ENCODE assay signal across 6 cellular contexts in the genomic region with DNA sequence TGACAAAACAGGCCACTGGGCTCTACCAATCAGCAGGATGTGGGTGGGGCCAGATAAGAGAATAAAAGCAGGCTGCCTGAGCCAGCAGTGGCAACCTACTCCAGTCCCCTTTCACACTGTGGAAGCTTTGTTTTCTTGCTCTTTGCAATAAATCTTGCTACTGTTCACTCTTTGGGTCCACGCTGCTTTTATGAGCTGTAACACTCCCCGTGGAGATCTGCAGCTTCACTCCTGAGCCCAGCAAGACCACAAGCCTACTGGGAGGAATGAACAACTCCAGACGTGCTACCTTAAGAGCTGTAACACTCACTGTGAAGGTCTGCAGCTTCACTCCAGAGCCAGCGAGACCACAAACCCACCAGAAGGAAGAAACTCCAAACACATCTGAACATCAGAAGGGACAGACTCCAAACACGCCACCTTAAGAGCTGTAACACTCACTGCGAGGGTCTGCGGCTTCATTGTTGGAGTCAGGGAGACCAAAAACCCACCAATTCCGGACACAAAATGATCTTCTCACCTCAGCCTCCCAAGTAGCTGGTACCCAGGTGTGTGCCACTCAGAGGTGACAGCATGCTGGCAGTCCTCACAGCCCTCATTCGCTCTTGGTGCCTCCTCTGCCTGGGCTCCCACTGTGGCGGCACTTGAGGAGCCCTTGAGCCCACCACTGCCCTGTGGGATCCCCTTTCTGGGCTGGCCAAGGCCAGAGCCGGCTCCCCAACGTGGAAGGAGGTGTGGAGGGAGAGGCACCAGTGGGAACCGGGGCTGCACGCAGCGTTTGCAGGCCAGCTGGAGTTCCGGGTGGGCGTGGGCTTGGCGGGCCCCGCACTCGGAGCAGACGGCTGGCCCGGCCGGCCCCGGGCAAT.
DNase-seq lines count a peak whose midpoint lies in the region; ATAC-seq, FAIRE-seq and TF ChIP-seq lines count a peak whose summit lies in the region.
"Not testable (repeated sequence)": the region's sequence is repeated elsewhere in the genome, so short reads cannot be mapped to it uniquely, and the experiment has no call there.

No MANE protein-coding gene starts in this region.

- H3K79me2 ChIP-seq in K562 (ENCODE audit: control insufficient read depth, insufficient read depth, low read length); HepG2 (ENCODE audit: insufficient read depth, low read length); neural progenitor cell (ENCODE audit: low read depth): not testable (repeated sequence)

- CTCF ChIA-PET in Caco-2 (lab: Charles Lee); HEK293 (lab: Yijun Ruan, JAX); K562 (lab: Yijun Ruan, JAX; ENCODE audit: low intra/inter-chr PET ratio); HepG2 (lab: Yijun Ruan, JAX; ENCODE audit: low intra/inter-chr PET ratio, low total read pairs): not testable (repeated sequence)

- not testable (repeated sequence) for H3K27ac ChIP-seq in HEK293 (ENCODE audit: extremely low read depth, low read depth, low read length); K562 (ENCODE audit: extremely low read depth, low read depth, low read length); foreskin keratinocyte; HepG2 (ENCODE audit: extremely low read length, insufficient read depth, low read length); neural progenitor cell

- not testable (repeated sequence) for H3K9me1 ChIP-seq in K562 (ENCODE audit: control insufficient read depth, insufficient read depth, low read length)

- H3K4me2 ChIP-seq in K562 (ENCODE audit: insufficient read depth, low read length); HepG2 (ENCODE audit: low read depth, low read length); neural progenitor cell: not testable (repeated sequence)

- H3K4me3 Mint-ChIP-seq in Caco-2 (ENCODE audit: unreplicated experiment); neural progenitor cell: not testable (repeated sequence)

- in situ Hi-C loops in K562 (cut with MboI); HepG2 (cut with HindIII; ENCODE audit: extremely low pct_ligation_motif_present, low pct_unique_long_range_greater_than_20kb): not testable (repeated sequence)

- FAIRE-seq in K562 (lab: Jason Lieb, UNC); HepG2 (lab: Jason Lieb, UNC): not testable (repeated sequence)

- BruUV-seq in Caco-2 (replicated peaks; lab: Mats Ljungman, UMichigan) (TSS peak; percentile 88), K562 (replicated peaks; lab: Mats Ljungman, UMichigan) (TSS peak; percentile 75)
- not testable (repeated sequence) for BruUV-seq in HepG2 (replicated peaks; lab: Mats Ljungman, UMichigan)

- not testable (repeated sequence) for H4K20me1 ChIP-seq in K562 (replicated peaks; ENCODE audit: control insufficient read depth, insufficient read depth, low read length); HepG2 (ENCODE audit: insufficient read depth, low read length); neural progenitor cell (ENCODE audit: low read depth)

- not testable (repeated sequence) for H3K36me3 Mint-ChIP-seq in Caco-2 (ENCODE audit: insufficient read depth, unreplicated experiment); neural progenitor cell

- not testable (repeated sequence) for DNase-seq in Caco-2; K562 (ENCODE audit: extremely low read depth in 1 of 4, low spot score in 3 of 4); foreskin keratinocyte; HepG2 (ENCODE audit: low spot score); neural progenitor cell (ENCODE audit: low spot score)

- not testable (repeated sequence) for H3K9me3 ChIP-seq in Caco-2; HEK293 (ENCODE audit: control insufficient read depth, insufficient read depth, low read depth, low read length); K562 (replicated peaks; ENCODE audit: control insufficient read depth, insufficient read depth, low read depth, low read length); HepG2 (ENCODE audit: low read length); neural progenitor cell (ENCODE audit: low read depth)

- ATAC-seq in K562, HepG2: not testable (repeated sequence)
- ATAC-seq in foreskin keratinocyte, result peak; percentile 76

- not testable (repeated sequence) for H3F3A ChIP-seq in neural progenitor cell (ENCODE audit: low read depth)

- not testable (repeated sequence) for H3K27ac Mint-ChIP-seq in Caco-2 (ENCODE audit: unreplicated experiment)
- peak overlapping the region; percentile 33 for H3K27ac Mint-ChIP-seq in neural progenitor cell

- intact Hi-C loops in Caco-2 (cut with micrococcal nuclease; ENCODE audit: unreplicated experiment); K562 (cut with micrococcal nuclease); HepG2 (cut with micrococcal nuclease; ENCODE audit: unreplicated experiment): not testable (repeated sequence)

- not testable (repeated sequence) for TF ChIP-seq CTCF in Caco-2 (IDR thresholded peaks at IDR 0.05; ENCODE audit: insufficient read depth in 1 of 2, low read depth in 1 of 2, low read length in 1 of 2, severe bottlenecking in 1 of 2, unreplicated experiment in 1 of 2); HEK293 (tag by site-specific recombination; IDR thresholded peaks at IDR 0.05); K562 (IDR thresholded peaks at IDR 0.05 in 2 of 3, conservative IDR thresholded peaks at IDR 0.05 in 1 of 3; ENCODE audit: insufficient read depth in 2 of 3, low read depth in 1 of 3, low read length in 3 of 3); foreskin keratinocyte (conservative IDR thresholded peaks at IDR 0.05); HepG2 (CRISPR knock-in tag; IDR thresholded peaks at IDR 0.05); neural progenitor cell (IDR thresholded peaks at IDR 0.05)

- not testable (repeated sequence) for TF ChIP-seq RAD21 in K562 (CRISPR knock-in tag; conservative IDR thresholded peaks at IDR 0.05 in 1 of 2, IDR thresholded peaks at IDR 0.05 in 1 of 2); HepG2 (CRISPR knock-in tag; IDR thresholded peaks at IDR 0.05)

- H3K27me3 ChIP-seq in Caco-2 (replicated peaks; ENCODE audit: control insufficient read depth, insufficient read depth, low read length); K562 (ENCODE audit: control insufficient read depth in 2 of 2, insufficient read depth in 2 of 2, low read length in 2 of 2); foreskin keratinocyte; HepG2 (ENCODE audit: control insufficient read depth in 1 of 2, insufficient read depth in 2 of 2, low read length in 2 of 2); neural progenitor cell: not testable (repeated sequence)

- H3K9me3 Mint-ChIP-seq in Caco-2 (ENCODE audit: unreplicated experiment), result not testable (repeated sequence)
- H3K9me3 Mint-ChIP-seq in neural progenitor cell, result peaks cover 10% of the 10 kb centered on the region

- POLR2A ChIA-PET in Caco-2 (lab: Charles Lee); HepG2 (lab: Yijun Ruan, JAX): not testable (repeated sequence)
- POLR2A ChIA-PET in HEK293 (lab: Yijun Ruan, JAX), result interaction anchor here (0.6 kb wide), 1 partner anchor 31 kb away, joined by 3 read pairs; no protein-coding TSS in a partner anchor
- POLR2A ChIA-PET in K562 (lab: Yijun Ruan, JAX), result interaction anchor here (0.6 to 1.2 kb wide), 4 partner anchors 9 to 150 kb away, joined by 3 to 4 read pairs (median 4); no protein-coding TSS in a partner anchor

- not testable (repeated sequence) for H3K36me3 ChIP-seq in Caco-2 (ENCODE audit: control insufficient read depth, insufficient read depth, low read length); HEK293 (ENCODE audit: control insufficient read depth in 2 of 2, insufficient read depth in 1 of 2, low read length in 2 of 2); K562 (ENCODE audit: control insufficient read depth, insufficient read depth, low read length); HepG2 (replicated peaks in 1 of 2; ENCODE audit: control insufficient read depth in 1 of 2, insufficient read depth in 2 of 2, low read length in 2 of 2); neural progenitor cell

- not testable (repeated sequence) for H3K4me1 Mint-ChIP-seq in Caco-2 (ENCODE audit: low read depth, unreplicated experiment); neural progenitor cell

- TF ChIP-seq POLR2A in K562 (conservative IDR thresholded peaks at IDR 0.05), result peak; percentile 79
- not testable (repeated sequence) for TF ChIP-seq POLR2A in HepG2 (IDR thresholded peaks at IDR 0.05; ENCODE audit: insufficient read depth in 1 of 2, low read depth in 2 of 2, low read length in 2 of 2)

- H3K4me1 ChIP-seq in Caco-2; HEK293 (ENCODE audit: control insufficient read depth, insufficient read depth, low read length); K562 (replicated peaks in 1 of 2; ENCODE audit: control insufficient read depth in 2 of 2, insufficient read depth in 2 of 2, low read length in 2 of 2); foreskin keratinocyte; HepG2 (ENCODE audit: insufficient read depth, low read length); neural progenitor cell: not testable (repeated sequence)

- not testable (repeated sequence) for H3K9ac ChIP-seq in K562 (ENCODE audit: insufficient read depth in 1 of 2, low read depth in 2 of 2, low read length in 2 of 2); HepG2 (ENCODE audit: insufficient read depth, low read depth, low read length); neural progenitor cell

- H3K27me3 Mint-ChIP-seq in Caco-2 (ENCODE audit: insufficient read depth, unreplicated experiment); neural progenitor cell (ENCODE audit: insufficient read depth, low read depth): not testable (repeated sequence)

- not testable (repeated sequence) for H3K4me3 ChIP-seq in Caco-2 (ENCODE audit: low read depth, low read length); HEK293 (ENCODE audit: low read depth, low read length); K562; HepG2 (replicated peaks in 1 of 3; ENCODE audit: insufficient read depth in 1 of 3, low read depth in 2 of 3, low read length in 3 of 3); neural progenitor cell

- 16% methylated on average over 7 of the region's 24 CpGs for WGBS in K562 (ENCODE audit: insufficient coverage, low coverage, missing lambda C conversion rate)
- 65% methylated on average over 6 of the region's 24 CpGs for WGBS in HepG2 (ENCODE audit: low lambda C conversion rate)

- not testable (repeated sequence) for H2AFZ ChIP-seq in K562 (ENCODE audit: low read depth, low read length); HepG2 (ENCODE audit: low read length); neural progenitor cell (replicated peaks)

- TF ChIP-seq EP300 in K562 (IDR thresholded peaks at IDR 0.05; ENCODE audit: low read length); HepG2 (IDR thresholded peaks at IDR 0.05; ENCODE audit: low read depth in 2 of 2, low read length in 2 of 2); HepG2 (CRISPR knock-in tag; IDR thresholded peaks at IDR 0.05; ENCODE audit: borderline replicate concordance): not testable (repeated sequence)
